Comparison of ENCODE assay signal across 1 cellular context in genomic region chr15:80747317-80748053, GRCh38.
TF ChIP-seq lines count a peak whose summit lies in the region.

No MANE protein-coding gene starts in this region.

TF ChIP-seq in HepG2, 621 proteins besides CTCF, POLR2A, EP300 and RAD21:
- TF ChIP-seq BRF2 (CRISPR knock-in tag; IDR thresholded peaks at IDR 0.05) (no peak), HOXA7 (CRISPR knock-in tag; IDR thresholded peaks at IDR 0.05) (no peak), ZNF20 (CRISPR knock-in tag; IDR thresholded peaks at IDR 0.05) (no peak), RORA (CRISPR knock-in tag; IDR thresholded peaks at IDR 0.05) (no peak), XBP1 (CRISPR knock-in tag; IDR thresholded peaks at IDR 0.05) (no peak), ZNF703 (CRISPR knock-in tag; IDR thresholded peaks at IDR 0.05; ENCODE audit: borderline replicate concordance) (no peak), NCOA2 (CRISPR knock-in tag; IDR thresholded peaks at IDR 0.05) (no peak), ZNF446 (CRISPR knock-in tag; IDR thresholded peaks at IDR 0.05) (no peak), ZNF205 (CRISPR knock-in tag; IDR thresholded peaks at IDR 0.05) (no peak), ETV6 (CRISPR knock-in tag; conservative IDR thresholded peaks at IDR 0.05) (no peak), NFYB (CRISPR knock-in tag; IDR thresholded peaks at IDR 0.05) (no peak), ZNF143 (CRISPR knock-in tag; IDR thresholded peaks at IDR 0.05) (no peak), ZNF331 (CRISPR knock-in tag; IDR thresholded peaks at IDR 0.05) (no peak), NR1H2 (CRISPR knock-in tag; IDR thresholded peaks at IDR 0.05; ENCODE audit: borderline replicate concordance, low read depth) (no peak)
- TF ChIP-seq, protein P1, sequence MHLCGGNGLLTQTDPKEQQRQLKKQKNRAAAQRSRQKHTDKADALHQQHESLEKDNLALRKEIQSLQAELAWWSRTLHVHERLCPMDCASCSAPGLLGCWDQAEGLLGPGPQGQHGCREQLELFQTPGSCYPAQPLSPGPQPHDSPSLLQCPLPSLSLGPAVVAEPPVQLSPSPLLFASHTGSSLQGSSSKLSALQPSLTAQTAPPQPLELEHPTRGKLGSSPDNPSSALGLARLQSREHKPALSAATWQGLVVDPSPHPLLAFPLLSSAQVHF (CRISPR knock-in tag; IDR thresholded peaks at IDR 0.05): no peak
